8 cellular contexts compared by ENCODE assay signal in the genomic region with DNA sequence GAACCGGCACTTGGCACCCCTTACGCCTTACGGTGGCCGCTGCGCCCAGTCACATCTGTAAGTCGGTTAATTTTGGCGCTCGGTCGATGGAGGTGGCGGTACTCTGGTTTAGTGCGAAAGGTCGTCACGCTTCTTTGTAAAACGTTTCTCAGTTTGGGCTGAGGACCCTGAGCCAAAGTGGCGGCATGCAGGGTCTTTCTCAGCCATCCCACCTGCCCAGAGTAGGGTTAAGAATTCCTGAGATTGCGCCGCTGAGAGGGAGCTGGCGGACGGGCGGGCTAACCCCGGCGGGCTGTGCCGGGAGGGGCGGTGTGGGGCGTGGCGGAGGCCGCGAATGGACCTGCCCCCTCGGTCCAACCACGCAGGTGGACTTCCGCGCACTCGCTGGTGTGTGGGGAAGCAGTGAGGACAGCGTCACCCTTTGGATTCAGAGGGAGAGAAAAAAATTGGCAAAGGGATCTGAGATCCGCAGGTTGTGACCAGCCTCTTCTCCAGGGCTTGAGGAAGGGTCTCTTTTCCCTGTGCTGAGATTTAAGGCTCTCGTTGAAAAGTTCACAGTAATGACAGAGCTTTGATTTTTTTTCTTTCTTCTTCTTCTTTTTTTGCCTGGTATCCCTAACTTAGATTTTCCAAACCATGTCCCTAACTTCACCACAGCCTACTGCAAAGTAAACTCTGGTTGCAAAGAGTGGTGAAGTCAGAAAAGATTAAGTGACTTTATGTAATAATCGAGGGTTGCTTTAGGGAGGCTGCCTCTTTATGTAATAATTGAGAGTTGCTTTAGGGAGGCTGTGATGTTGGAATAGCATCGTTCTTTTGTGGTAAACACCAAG. TPM values are rescaled to one million over a fixed set of nuclear protein-coding genes. Genes with fewer than 3 reads are reported as not detected.
DNase-seq lines count a peak whose midpoint lies in the region; ATAC-seq and TF ChIP-seq lines count a peak whose summit lies in the region.

No MANE protein-coding gene starts in this region.

- peak overlapping the region; percentile 93 for H3K4me3 Mint-ChIP-seq in stimulated activated effector memory CD8-positive, alpha-beta T cell treated with anti-CD3 and anti-CD28 coated beads, Interleukin-12 subunit alpha, Interleukin-12 subunit beta, amount 100 ng/mL, for 72 hours

- H3K9me3 Mint-ChIP-seq in stimulated activated effector memory CD8-positive, alpha-beta T cell treated with anti-CD3 and anti-CD28 coated beads, Interleukin-12 subunit alpha, Interleukin-12 subunit beta, amount 100 ng/mL, for 72 hours, result no peaks in the 10 kb centered on the region

- peaks cover 40% of the 10 kb centered on the region for H3K4me1 Mint-ChIP-seq in stimulated activated effector memory CD8-positive, alpha-beta T cell treated with anti-CD3 and anti-CD28 coated beads, Interleukin-12 subunit alpha, Interleukin-12 subunit beta, amount 100 ng/mL, for 72 hours

- H3K36me3 Mint-ChIP-seq in stimulated activated effector memory CD8-positive, alpha-beta T cell treated with anti-CD3 and anti-CD28 coated beads, Interleukin-12 subunit alpha, Interleukin-12 subunit beta, amount 100 ng/mL, for 72 hours, result peaks cover 21% of the 10 kb centered on the region

- ATAC-seq in GM21360 (IDR thresholded peaks at IDR 0.05; ENCODE audit: unreplicated experiment), result peak; percentile 56
- peak; percentile 84 for ATAC-seq in stimulated activated effector memory CD8-positive, alpha-beta T cell treated with anti-CD3 and anti-CD28 coated beads, Interleukin-12 subunit alpha, Interleukin-12 subunit beta, amount 100 ng/mL, for 72 hours

- DNase-seq in DMS 273 treated with DMSO at 0.1 percent for 48 hours (lab: John Stamatoyannopoulos, UW), result peak; percentile 86
- peak; percentile 76 for DNase-seq in HS-27A (ENCODE audit: low read depth)
- peak; percentile 76 for DNase-seq in NCI-H82 treated with DMSO at 0.1 percent for 48 hours (lab: John Stamatoyannopoulos, UW; ENCODE audit: unreplicated experiment)
- DNase-seq in activated T-cell treated with anti-CD3 and anti-CD28 coated beads for 48 hours (ENCODE audit: low read depth), result peak; percentile 71
- peak; percentile 77 to 80 for DNase-seq in erythroblast (lab: John Stamatoyannopoulos, UW)
- peak; percentile 91 for DNase-seq in mucosa of gallbladder (ENCODE audit: low spot score)
- DNase-seq in stimulated activated effector memory CD8-positive, alpha-beta T cell treated with anti-CD3 and anti-CD28 coated beads, Interleukin-12 subunit alpha, Interleukin-12 subunit beta, amount 100 ng/mL, for 72 hours (ENCODE audit: low spot score in 2 of 2), result peak; percentile 65 to 92

- no peak for TF ChIP-seq POLR2A in erythroblast (IDR thresholded peaks at IDR 0.05; ENCODE audit: low read length)

- H3K27ac Mint-ChIP-seq in stimulated activated effector memory CD8-positive, alpha-beta T cell treated with anti-CD3 and anti-CD28 coated beads, Interleukin-12 subunit alpha, Interleukin-12 subunit beta, amount 100 ng/mL, for 72 hours, result peak overlapping the region; percentile 100

RNA-seq across cellular contexts. Expression of a gene that starts 0.6 kb away (rescaled TPM):
- 10.6 TPM for total RNA-seq in mucosa of gallbladder

Comparison
In these comparisons a context has a peak if more than half of its experiments do, and no peak if none do; other contexts are left out.
1. Peak in every context shown above with its lines: DNase-seq and ATAC-seq.